Comparison of ENCODE assay signal across 1 cellular context in the genomic region with DNA sequence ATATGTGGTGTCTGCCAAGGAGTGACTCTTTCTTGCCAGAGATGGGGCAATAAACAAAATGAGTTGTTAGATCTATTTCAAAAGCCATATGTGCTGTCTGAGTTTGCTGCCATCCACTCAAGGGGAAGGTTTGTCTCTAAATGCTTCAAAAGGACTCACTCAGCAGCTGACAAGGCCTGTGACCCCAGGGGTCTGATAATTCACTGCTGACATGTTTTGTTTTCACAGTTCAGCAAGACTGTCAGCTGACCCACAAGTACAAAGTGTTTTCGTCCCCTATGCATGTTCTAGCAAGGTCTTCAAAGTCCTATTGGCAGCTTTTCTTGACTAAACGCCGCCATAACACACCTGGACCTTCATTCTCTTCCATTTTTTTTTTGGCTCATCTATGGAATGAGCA.
TF ChIP-seq lines count a peak whose summit lies in the region.

No MANE protein-coding gene starts in this region.

TF ChIP-seq in IMR-90, 13 proteins besides CTCF, POLR2A, EP300 and RAD21:
- TF ChIP-seq CEBPB (IDR thresholded peaks at IDR 0.05; ENCODE audit: low read depth, low read length), result 0 out of 2 replicates have a peak, but pooled peaks have one; percentile 3
- no peak for TF ChIP-seq RFX5 (IDR thresholded peaks at IDR 0.05; ENCODE audit: low read depth, low read length)
